In genomic region chr2:89830341-89831218, GRCh38 we compare ENCODE assay signal across 8 cellular contexts.
DNase-seq lines count a peak whose midpoint lies in the region; ATAC-seq and TF ChIP-seq lines count a peak whose summit lies in the region.
"Not testable (repeated sequence)": the region's sequence is repeated elsewhere in the genome, so short reads cannot be mapped to it uniquely, and the experiment has no call there.

No MANE protein-coding gene starts in this region.

- ATAC-seq in GM18505 (IDR thresholded peaks at IDR 0.05; ENCODE audit: unreplicated experiment) (peak; percentile 41), GM19452 (IDR thresholded peaks at IDR 0.05; ENCODE audit: unreplicated experiment) (peak; percentile 39), GM21825 (IDR thresholded peaks at IDR 0.05; ENCODE audit: unreplicated experiment) (peak; percentile 38), HG02973 (IDR thresholded peaks at IDR 0.05; ENCODE audit: unreplicated experiment) (peak; percentile 31), HG03457 (IDR thresholded peaks at IDR 0.05; ENCODE audit: unreplicated experiment) (peak; percentile 39), left colon (peak; percentile 50)
- peak; percentile 12 for ATAC-seq in activated naive CD8-positive, alpha-beta T cell treated with anti-CD3 and anti-CD28 coated beads, Interleukin-2, amount 50 U/mL, for 24 hours
- peak; percentile 39 for ATAC-seq in stimulated activated naive CD8-positive, alpha-beta T cell treated with anti-CD3 and anti-CD28 coated beads, Interleukin-15, Interleukin-2, amounts not matched to agents 100 U/mL and 50 U/mL, for 24 hours

- not testable (repeated sequence) for H3K27ac Mint-ChIP-seq in activated naive CD8-positive, alpha-beta T cell treated with anti-CD3 and anti-CD28 coated beads, Interleukin-2, amount 50 U/mL, for 24 hours

- peaks cover 44% of the 10 kb centered on the region for H3K36me3 Mint-ChIP-seq in activated naive CD8-positive, alpha-beta T cell treated with anti-CD3 and anti-CD28 coated beads, Interleukin-2, amount 50 U/mL, for 24 hours (ENCODE audit: low read depth)

- not testable (repeated sequence) for H3K9me3 Mint-ChIP-seq in activated naive CD8-positive, alpha-beta T cell treated with anti-CD3 and anti-CD28 coated beads, Interleukin-2, amount 50 U/mL, for 24 hours

- H3K4me3 Mint-ChIP-seq in activated naive CD8-positive, alpha-beta T cell treated with anti-CD3 and anti-CD28 coated beads, Interleukin-2, amount 50 U/mL, for 24 hours, result not testable (repeated sequence)

- TF ChIP-seq POLR2A in GM18505 (IDR thresholded peaks at IDR 0.05; ENCODE audit: borderline replicate concordance, extremely low read depth, insufficient read depth, insufficient read length), result not testable (repeated sequence)

- intact Hi-C loops in left colon (cut with DNase I, micrococcal nuclease), result not testable (repeated sequence)

- H3K4me1 Mint-ChIP-seq in activated naive CD8-positive, alpha-beta T cell treated with anti-CD3 and anti-CD28 coated beads, Interleukin-2, amount 50 U/mL, for 24 hours, result not testable (repeated sequence)

- H3K27me3 Mint-ChIP-seq in activated naive CD8-positive, alpha-beta T cell treated with anti-CD3 and anti-CD28 coated beads, Interleukin-2, amount 50 U/mL, for 24 hours, result not testable (repeated sequence)

- DNase-seq in activated naive CD8-positive, alpha-beta T cell treated with anti-CD3 and anti-CD28 coated beads, Interleukin-2, amount 50 U/mL, for 24 hours; left colon; stimulated activated naive CD8-positive, alpha-beta T cell treated with anti-CD3 and anti-CD28 coated beads, Interleukin-15, Interleukin-2, amounts not matched to agents 100 U/mL and 50 U/mL, for 24 hours: not testable (repeated sequence)
